In the genomic region with DNA sequence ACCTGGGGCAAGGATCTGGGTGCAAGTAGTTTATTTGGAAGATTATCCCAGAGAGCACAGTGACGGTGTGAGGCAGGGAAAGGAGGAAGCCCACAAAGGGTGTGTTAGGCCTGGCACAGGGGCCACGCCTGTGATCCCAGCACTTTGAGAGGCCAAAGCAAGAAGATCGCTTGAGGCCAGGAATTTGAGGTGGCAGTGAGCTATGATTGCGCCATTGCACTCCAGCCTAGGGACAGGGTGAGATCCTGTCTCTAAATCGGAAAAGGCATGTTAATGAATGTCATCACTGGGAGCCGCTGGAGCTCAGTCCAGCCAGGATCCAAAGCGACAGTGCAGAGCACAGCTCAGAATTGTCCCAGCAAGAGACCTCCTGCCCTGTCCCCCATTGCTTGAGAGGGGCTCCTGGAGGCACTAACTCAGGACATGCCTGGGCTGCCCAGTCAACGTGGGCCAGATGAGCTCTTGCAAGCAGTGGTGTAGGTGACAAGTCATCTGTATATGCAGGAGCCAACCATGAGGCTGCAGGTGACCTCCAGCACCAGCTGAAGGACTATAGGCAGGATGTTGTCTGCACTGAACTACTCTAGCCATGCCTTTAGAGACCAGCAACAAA, we compare ENCODE assay signal across 19 cellular contexts. TPM values are rescaled to one million over a fixed set of nuclear protein-coding genes. Genes with fewer than 3 reads are reported as not detected.
"Had no signal": no experiment of that assay in that cellular context is flagged by ENCODE, and none has a peak within 500 bp of the region (broad histone marks: within the 10 kb centered on the region; RNA-seq: fewer than 3 reads in every experiment).

No MANE protein-coding gene starts in this region.

- H3K36me3 ChIP-seq: adrenal gland had no signal

- H3K27ac Mint-ChIP-seq: activated CD4-positive, alpha-beta memory T cell treated with anti-CD3 and anti-CD28 coated beads, Interleukin-2, amount 10 ng/mL, durations not matched to agents 7 days and 5 days; activated naive CD4-positive, alpha-beta T cell treated with anti-CD3 and anti-CD28 coated beads, Interleukin-2, amount 10 ng/mL, durations not matched to agents 7 days and 5 days; activated T-cell treated with anti-CD3 and anti-CD28 coated beads, Interleukin-2, amount 50 U/mL, for 24 hours; stimulated activated naive CD8-positive, alpha-beta T cell treated with anti-CD3 and anti-CD28 coated beads, Interleukin-15, Interleukin-2, amounts not matched to agents 100 ng/mL and 50 ng/mL, for 24 hours; WTC11 had no signal

- H3K9me3 ChIP-seq: adrenal gland, mucosa of descending colon had no signal

- ATAC-seq: mucosa of descending colon; naive thymus-derived CD4-positive, alpha-beta T cell; WTC11 had no signal

- H3K4me3 ChIP-seq: adrenal gland, mucosa of descending colon had no signal

- DNase-seq: activated CD4-positive, alpha-beta memory T cell treated with anti-CD3 and anti-CD28 coated beads, Interleukin-2, amount 10 ng/mL, durations not matched to agents 7 days and 5 days; activated CD4-positive, alpha-beta T cell treated with anti-CD3 and anti-CD28 coated beads for 4 hours; activated naive CD4-positive, alpha-beta T cell treated with anti-CD3 and anti-CD28 coated beads, Interleukin-2, amount 10 ng/mL, durations not matched to agents 7 days and 5 days; activated T-cell treated with anti-CD3 and anti-CD28 coated beads, Interleukin-2, amount 50 U/mL, for 24 hours; adrenal gland; cortex of kidney; effector CD8-positive, alpha-beta T cell; foreskin melanocyte; head of caudate nucleus; mucosa of descending colon; naive thymus-derived CD4-positive, alpha-beta T cell; retina; small intestine; T-helper 2 cell had no signal

- H3K27ac ChIP-seq: adrenal gland, parathyroid adenoma had no signal

- H2AFZ ChIP-seq: parathyroid adenoma had no signal

- H3K36me3 Mint-ChIP-seq: activated naive CD4-positive, alpha-beta T cell treated with anti-CD3 and anti-CD28 coated beads, Interleukin-2, amount 10 ng/mL, durations not matched to agents 7 days and 5 days; naive thymus-derived CD4-positive, alpha-beta T cell; type B pancreatic cell; WTC11 had no signal

- H3K27me3 Mint-ChIP-seq: type B pancreatic cell had no signal

- H3K79me2 ChIP-seq: parathyroid adenoma had no signal

- H3K27me3 ChIP-seq: adrenal gland had no signal

- H3K9me3 Mint-ChIP-seq: activated CD4-positive, alpha-beta memory T cell treated with anti-CD3 and anti-CD28 coated beads, Interleukin-2, amount 10 ng/mL, durations not matched to agents 7 days and 5 days; activated naive CD4-positive, alpha-beta T cell treated with anti-CD3 and anti-CD28 coated beads, Interleukin-2, amount 10 ng/mL, durations not matched to agents 7 days and 5 days; activated T-cell treated with anti-CD3 and anti-CD28 coated beads, Interleukin-2, amount 50 U/mL, for 24 hours; central memory CD8-positive, alpha-beta T cell; naive thymus-derived CD4-positive, alpha-beta T cell; type B pancreatic cell had no signal

- H3K4me3 Mint-ChIP-seq: activated CD4-positive, alpha-beta memory T cell treated with anti-CD3 and anti-CD28 coated beads, Interleukin-2, amount 10 ng/mL, durations not matched to agents 7 days and 5 days; activated naive CD4-positive, alpha-beta T cell treated with anti-CD3 and anti-CD28 coated beads, Interleukin-2, amount 10 ng/mL, durations not matched to agents 7 days and 5 days; activated T-cell treated with anti-CD3 and anti-CD28 coated beads, Interleukin-2, amount 50 U/mL, for 24 hours; central memory CD8-positive, alpha-beta T cell; naive thymus-derived CD4-positive, alpha-beta T cell; stimulated activated naive CD8-positive, alpha-beta T cell treated with anti-CD3 and anti-CD28 coated beads, Interleukin-15, Interleukin-2, amounts not matched to agents 100 ng/mL and 50 ng/mL, for 24 hours; type B pancreatic cell; WTC11 had no signal

- H3K4me1 ChIP-seq: adrenal gland, parathyroid adenoma had no signal

- H3K9ac ChIP-seq: parathyroid adenoma had no signal

RNA-seq across cellular contexts. Expression of a gene that starts 15.0 kb away (rescaled TPM):
- total RNA-seq: activated CD4-positive, alpha-beta memory T cell treated with anti-CD3 and anti-CD28 coated beads, Interleukin-2, amount 10 ng/mL, durations not matched to agents 7 days and 5 days had no signal
- polyA plus RNA-seq: naive thymus-derived CD4-positive, alpha-beta T cell had no signal
